Comparison of ENCODE assay signal across 18 cellular contexts in genomic region chr14:76786556-76786955, GRCh38. TPM values are rescaled to one million over a fixed set of nuclear protein-coding genes. Genes with fewer than 3 reads are reported as not detected.
DNase-seq lines count a peak whose midpoint lies in the region; ATAC-seq lines count a peak whose summit lies in the region.
"Had no signal": no experiment of that assay in that cellular context is flagged by ENCODE, and none has a peak within 500 bp of the region (broad histone marks: within the 10 kb centered on the region; RNA-seq: fewer than 3 reads in every experiment).

No MANE protein-coding gene starts in this region.

- H3K27me3 Mint-ChIP-seq in activated CD8-positive, alpha-beta memory T cell treated with anti-CD3 and anti-CD28 coated beads, Interleukin-2, amount 10 ng/mL, durations not matched to agents 7 days and 5 days, result no peaks in the 10 kb centered on the region
- H3K27me3 Mint-ChIP-seq in activated T-helper 1 cell treated with anti-CD3 and anti-CD28 coated beads, Interleukin-12 subunit alpha, Interleukin-12 subunit beta, Interleukin-2, Interleukin-4 antibody, amounts not matched to agents 30 ng/mL and 10 ng/mL and 1 ng/mL, durations not matched to agents 14 hours and 24 hours and 36 hours (ENCODE audit: insufficient read depth), result no peaks in the 10 kb centered on the region
- H3K27me3 Mint-ChIP-seq in effector memory CD8-positive, alpha-beta T cell, result no peaks in the 10 kb centered on the region
- no peaks in the 10 kb centered on the region for H3K27me3 Mint-ChIP-seq in stimulated activated naive B cell treated with anti-CD40 and anti-IgM and Interleukin-4, amounts not matched to agents 10 μg/mL and 1 μg/mL and 100 μg/mL, for 72 hours
- H3K27me3 Mint-ChIP-seq: IgD-negative memory B cell had no signal

- ATAC-seq in activated CD8-positive, alpha-beta memory T cell treated with anti-CD3 and anti-CD28 coated beads, Interleukin-2, amount 10 ng/mL, durations not matched to agents 7 days and 5 days, result no peak
- ATAC-seq in effector memory CD8-positive, alpha-beta T cell (replicated peaks), result no peak
- no peak for ATAC-seq in stimulated activated naive B cell treated with anti-CD40 and anti-IgM and Interleukin-4, amounts not matched to agents 10 μg/mL and 1 μg/mL and 100 μg/mL, for 72 hours (replicated peaks)
- ATAC-seq in GM21447 (IDR thresholded peaks at IDR 0.05; ENCODE audit: unreplicated experiment), result no peak

- peaks cover 6% of the 10 kb centered on the region for H3K36me3 Mint-ChIP-seq in activated CD8-positive, alpha-beta memory T cell treated with anti-CD3 and anti-CD28 coated beads, Interleukin-2, amount 10 ng/mL, durations not matched to agents 7 days and 5 days
- H3K36me3 Mint-ChIP-seq in activated T-helper 1 cell treated with anti-CD3 and anti-CD28 coated beads, Interleukin-12 subunit alpha, Interleukin-12 subunit beta, Interleukin-2, Interleukin-4 antibody, amounts not matched to agents 30 ng/mL and 10 ng/mL and 1 ng/mL, durations not matched to agents 14 hours and 24 hours and 36 hours (ENCODE audit: low read depth), result peaks cover 19% of the 10 kb centered on the region
- peaks cover 42% of the 10 kb centered on the region for H3K36me3 Mint-ChIP-seq in effector memory CD8-positive, alpha-beta T cell (ENCODE audit: insufficient read depth)
- peaks cover 45 to 54% of the 10 kb centered on the region in 2 donors for H3K36me3 Mint-ChIP-seq in stimulated activated naive B cell treated with anti-CD40 and anti-IgM and Interleukin-4, amounts not matched to agents 10 μg/mL and 1 μg/mL and 100 μg/mL, for 72 hours

- H3K4me1 Mint-ChIP-seq in activated CD8-positive, alpha-beta memory T cell treated with anti-CD3 and anti-CD28 coated beads, Interleukin-2, amount 10 ng/mL, durations not matched to agents 7 days and 5 days, result peaks cover 33% of the 10 kb centered on the region
- peaks cover 36% of the 10 kb centered on the region for H3K4me1 Mint-ChIP-seq in activated T-helper 1 cell treated with anti-CD3 and anti-CD28 coated beads, Interleukin-12 subunit alpha, Interleukin-12 subunit beta, Interleukin-2, Interleukin-4 antibody, amounts not matched to agents 30 ng/mL and 10 ng/mL and 1 ng/mL, durations not matched to agents 14 hours and 24 hours and 36 hours (ENCODE audit: low read depth)
- H3K4me1 Mint-ChIP-seq in effector memory CD8-positive, alpha-beta T cell (ENCODE audit: low read depth in 2 of 2), result peaks cover 11 to 12% of the 10 kb centered on the region in 2 donors
- H3K4me1 Mint-ChIP-seq in stimulated activated naive B cell treated with anti-CD40 and anti-IgM and Interleukin-4, amounts not matched to agents 10 μg/mL and 1 μg/mL and 100 μg/mL, for 72 hours, result peaks cover 4 to 17% of the 10 kb centered on the region in 2 donors

- CTCF ChIA-PET in activated CD8-positive, alpha-beta memory T cell treated with anti-CD3 and anti-CD28 coated beads, Interleukin-2, amount 10 ng/mL, durations not matched to agents 7 days and 5 days (lab: Charles Lee), result interaction anchor here (1.1 kb wide), 1 partner anchor 76 kb away, joined by 3 read pairs; no protein-coding TSS in a partner anchor

- no peaks in the 10 kb centered on the region for H3K9me3 Mint-ChIP-seq in activated CD8-positive, alpha-beta memory T cell treated with anti-CD3 and anti-CD28 coated beads, Interleukin-2, amount 10 ng/mL, durations not matched to agents 7 days and 5 days (ENCODE audit: low read depth)
- H3K9me3 Mint-ChIP-seq in activated T-helper 1 cell treated with anti-CD3 and anti-CD28 coated beads, Interleukin-12 subunit alpha, Interleukin-12 subunit beta, Interleukin-2, Interleukin-4 antibody, amounts not matched to agents 30 ng/mL and 10 ng/mL and 1 ng/mL, durations not matched to agents 14 hours and 24 hours and 36 hours, result no peaks in the 10 kb centered on the region
- no peaks in the 10 kb centered on the region for H3K9me3 Mint-ChIP-seq in effector memory CD8-positive, alpha-beta T cell
- no peaks in the 10 kb centered on the region for H3K9me3 Mint-ChIP-seq in stimulated activated naive B cell treated with anti-CD40 and anti-IgM and Interleukin-4, amounts not matched to agents 10 μg/mL and 1 μg/mL and 100 μg/mL, for 72 hours
- H3K9me3 Mint-ChIP-seq: CD14-positive monocyte, IgD-negative memory B cell had no signal

- peak; percentile 18 for DNase-seq in activated CD8-positive, alpha-beta memory T cell treated with anti-CD3 and anti-CD28 coated beads, Interleukin-2, amount 10 ng/mL, durations not matched to agents 7 days and 5 days
- DNase-seq in activated CD8-positive, alpha-beta memory T cell treated with anti-CD3 and anti-CD28 coated beads for 24 hours, result no peak
- DNase-seq in activated T-helper 1 cell treated with anti-CD3 and anti-CD28 coated beads, Interleukin-12 subunit alpha, Interleukin-12 subunit beta, Interleukin-2, Interleukin-4 antibody, amounts not matched to agents 30 ng/mL and 10 ng/mL and 1 ng/mL, durations not matched to agents 14 hours and 24 hours and 36 hours (ENCODE audit: low spot score), result no peak
- DNase-seq in effector memory CD8-positive, alpha-beta T cell, result no peak
- DNase-seq in stimulated activated naive B cell treated with anti-CD40 and anti-IgM and Interleukin-4, amounts not matched to agents 10 μg/mL and 1 μg/mL and 100 μg/mL, for 72 hours, result no peak
- no peak for DNase-seq in activated CD4-positive, CD25-positive, alpha-beta regulatory T cell treated with anti-CD3 and anti-CD28 coated beads, Interleukin-2, amount 50 U/mL, for 72 hours
- DNase-seq in T-helper 1 cell, result no peak
- DNase-seq: COR-L47, HCEC 1CT, NCI-H1417, NCI-H2081, NCI-H345, Peyer's patch, Right ventricle myocardium superior had no signal

- H3K4me3 Mint-ChIP-seq in activated CD8-positive, alpha-beta memory T cell treated with anti-CD3 and anti-CD28 coated beads, Interleukin-2, amount 10 ng/mL, durations not matched to agents 7 days and 5 days, result no peak overlapping the region
- no peak overlapping the region for H3K4me3 Mint-ChIP-seq in activated T-helper 1 cell treated with anti-CD3 and anti-CD28 coated beads, Interleukin-12 subunit alpha, Interleukin-12 subunit beta, Interleukin-2, Interleukin-4 antibody, amounts not matched to agents 30 ng/mL and 10 ng/mL and 1 ng/mL, durations not matched to agents 14 hours and 24 hours and 36 hours
- H3K4me3 Mint-ChIP-seq in effector memory CD8-positive, alpha-beta T cell, result no peak overlapping the region
- no peak overlapping the region for H3K4me3 Mint-ChIP-seq in stimulated activated naive B cell treated with anti-CD40 and anti-IgM and Interleukin-4, amounts not matched to agents 10 μg/mL and 1 μg/mL and 100 μg/mL, for 72 hours
- H3K4me3 Mint-ChIP-seq: CD14-positive monocyte, IgD-negative memory B cell had no signal

- intact Hi-C loops in activated T-helper 1 cell treated with anti-CD3 and anti-CD28 coated beads, Interleukin-12 subunit alpha, Interleukin-12 subunit beta, Interleukin-2, Interleukin-4 antibody, amounts not matched to agents 30 ng/mL and 10 ng/mL and 1 ng/mL, durations not matched to agents 14 hours and 24 hours and 36 hours (cut with micrococcal nuclease), result no loop called here

- H3K27ac Mint-ChIP-seq in activated CD8-positive, alpha-beta memory T cell treated with anti-CD3 and anti-CD28 coated beads, Interleukin-2, amount 10 ng/mL, durations not matched to agents 7 days and 5 days, result no peak overlapping the region
- peak overlapping the region; percentile 47 for H3K27ac Mint-ChIP-seq in activated T-helper 1 cell treated with anti-CD3 and anti-CD28 coated beads, Interleukin-12 subunit alpha, Interleukin-12 subunit beta, Interleukin-2, Interleukin-4 antibody, amounts not matched to agents 30 ng/mL and 10 ng/mL and 1 ng/mL, durations not matched to agents 14 hours and 24 hours and 36 hours
- peak overlapping the region; percentile 84 to 88 for H3K27ac Mint-ChIP-seq in effector memory CD8-positive, alpha-beta T cell
- peak overlapping the region; percentile 54 for H3K27ac Mint-ChIP-seq in stimulated activated naive B cell treated with anti-CD40 and anti-IgM and Interleukin-4, amounts not matched to agents 10 μg/mL and 1 μg/mL and 100 μg/mL, for 72 hours
- H3K27ac Mint-ChIP-seq: IgD-negative memory B cell had no signal

RNA-seq across cellular contexts. Expression of gene VASH1, which starts 25.3 kb away (rescaled TPM):
- total RNA-seq in activated CD8-positive, alpha-beta memory T cell treated with anti-CD3 and anti-CD28 coated beads, Interleukin-2, amount 10 ng/mL, durations not matched to agents 7 days and 5 days, result 1 to 10 TPM; 3.3 to 8.1 TPM
- 6.1 and 7.1 TPM in 2 replicates for total RNA-seq in activated T-helper 1 cell treated with anti-CD3 and anti-CD28 coated beads, Interleukin-12 subunit alpha, Interleukin-12 subunit beta, Interleukin-2, Interleukin-4 antibody, amounts not matched to agents 30 ng/mL and 10 ng/mL and 1 ng/mL, durations not matched to agents 14 hours and 24 hours and 36 hours
- total RNA-seq: HT-29 had no signal

RNA-seq across cellular contexts. Expression of gene ANGEL1, which starts 26.1 kb away (rescaled TPM):
- 10 to 100 TPM; 12.9 to 14.6 TPM for total RNA-seq in activated CD8-positive, alpha-beta memory T cell treated with anti-CD3 and anti-CD28 coated beads, Interleukin-2, amount 10 ng/mL, durations not matched to agents 7 days and 5 days
- total RNA-seq in activated T-helper 1 cell treated with anti-CD3 and anti-CD28 coated beads, Interleukin-12 subunit alpha, Interleukin-12 subunit beta, Interleukin-2, Interleukin-4 antibody, amounts not matched to agents 30 ng/mL and 10 ng/mL and 1 ng/mL, durations not matched to agents 14 hours and 24 hours and 36 hours, result 14.1 and 14.8 TPM in 2 replicates

RNA-seq across cellular contexts. Expression of gene LRRC74A, which starts 39.7 kb away (rescaled TPM):
- total RNA-seq in activated CD8-positive, alpha-beta memory T cell treated with anti-CD3 and anti-CD28 coated beads, Interleukin-2, amount 10 ng/mL, durations not matched to agents 7 days and 5 days, result not detected
- not detected in 2 replicates for total RNA-seq in activated T-helper 1 cell treated with anti-CD3 and anti-CD28 coated beads, Interleukin-12 subunit alpha, Interleukin-12 subunit beta, Interleukin-2, Interleukin-4 antibody, amounts not matched to agents 30 ng/mL and 10 ng/mL and 1 ng/mL, durations not matched to agents 14 hours and 24 hours and 36 hours
- total RNA-seq: HT-29, Peyer's patch, Right ventricle myocardium superior had no signal
